ENCODE assay signal across 1 cellular context in genomic region chr19:48950830-48951519, GRCh38.
TF ChIP-seq lines count a peak whose summit lies in the region.

No MANE protein-coding gene starts in this region.

TF ChIP-seq in K562, 482 proteins besides CTCF, POLR2A, EP300 and RAD21:
- TF ChIP-seq NCOR1 (IDR thresholded peaks at IDR 0.05) (no peak), EP400 (IDR thresholded peaks at IDR 0.05) (0 out of 2 replicates have a peak, but pooled peaks have one; percentile 17), ZNF589 (CRISPR knock-in tag; IDR thresholded peaks at IDR 0.05; ENCODE audit: low read depth) (0 out of 2 replicates have a peak, but pooled peaks have one; percentile 27), SMARCE1 (IDR thresholded peaks at IDR 0.05) (0 out of 2 replicates have a peak, but pooled peaks have one; percentile 24), SNIP1 (IDR thresholded peaks at IDR 0.05; ENCODE audit: low read depth) (no peak), LEF1 (IDR thresholded peaks at IDR 0.05) (peak; percentile 40), GABPA (tag; conservative IDR thresholded peaks at IDR 0.05; ENCODE audit: low read depth) (peak; percentile 49; the same call in 1 of the 2 replicates), XRCC4 (IDR thresholded peaks at IDR 0.05; ENCODE audit: extremely low read depth, insufficient read depth, insufficient read length) (no peak), PTRF (tag; IDR thresholded peaks at IDR 0.05) (no peak; the same call in 1 of the 2 replicates), BMI1 (IDR thresholded peaks at IDR 0.05; ENCODE audit: low read length) (no peak), NCOA6 (IDR thresholded peaks at IDR 0.05) (no peak), USF1 (CRISPR knock-in tag; IDR thresholded peaks at IDR 0.05) (no peak), STAT6 (CRISPR knock-in tag; IDR thresholded peaks at IDR 0.05) (0 out of 2 replicates have a peak, but pooled peaks have one; percentile 4), ARID3A (IDR thresholded peaks at IDR 0.05; ENCODE audit: borderline replicate concordance, low read depth, low read length) (no peak), ZNF655 (CRISPR knock-in tag; IDR thresholded peaks at IDR 0.05) (no peak), CGGBP1 (CRISPR knock-in tag; IDR thresholded peaks at IDR 0.05) (no peak), POLR2H (tag; IDR thresholded peaks at IDR 0.05; ENCODE audit: low read depth) (no peak), BCOR (IDR thresholded peaks at IDR 0.05) (peak; percentile 80; the same call in 1 of the 2 replicates), ETV1 (tag; conservative IDR thresholded peaks at IDR 0.05; ENCODE audit: low read depth) (peak; percentile 86), ZNF444 (CRISPR knock-in tag; IDR thresholded peaks at IDR 0.05) (peak; percentile 53; the same call in 1 of the 2 replicates), ERF (CRISPR knock-in tag; IDR thresholded peaks at IDR 0.05) (0 out of 2 replicates have a peak, but pooled peaks have one; percentile 46), RCOR1 (IDR thresholded peaks at IDR 0.05; ENCODE audit: borderline replicate concordance in 1 of 2, low read depth in 2 of 2, low read length in 2 of 2) (peak in 1 of 2 experiments; percentile 7; a peak in 1 of 4 replicates), ZNF395 (CRISPR knock-in tag; IDR thresholded peaks at IDR 0.05) (peak; percentile 22; the same call in 1 of the 2 replicates), TGIF2 (CRISPR knock-in tag; IDR thresholded peaks at IDR 0.05) (no peak), DPF2 (IDR thresholded peaks at IDR 0.05) (peak; percentile 67), PKNOX1 (IDR thresholded peaks at IDR 0.05) (0 out of 2 replicates have a peak, but pooled peaks have one; percentile 6), ZNF717 (CRISPR knock-in tag; IDR thresholded peaks at IDR 0.05) (no peak), POLR3G (IDR thresholded peaks at IDR 0.05; ENCODE audit: extremely low read depth, insufficient read length, insufficient replicate concordance) (no peak), CBFB (CRISPR knock-in tag; IDR thresholded peaks at IDR 0.05) (no peak), BRF1 (IDR thresholded peaks at IDR 0.05; ENCODE audit: borderline replicate concordance, extremely low read depth, insufficient read length) (no peak), ZNF311 (CRISPR knock-in tag; IDR thresholded peaks at IDR 0.05) (peak; percentile 54; the same call in 1 of the 2 replicates), KLF6 (CRISPR knock-in tag; IDR thresholded peaks at IDR 0.05; ENCODE audit: borderline replicate concordance) (no peak), TCFL5 (CRISPR knock-in tag; conservative IDR thresholded peaks at IDR 0.05) (no peak), SMARCA4 (IDR thresholded peaks at IDR 0.05) (peak; percentile 56; the same call in 1 of the 2 replicates), FOSL1 (tag; conservative IDR thresholded peaks at IDR 0.05) (no peak), ZNF76 (CRISPR knock-in tag; IDR thresholded peaks at IDR 0.05; ENCODE audit: borderline replicate concordance) (no peak), ZNF140 (CRISPR knock-in tag; IDR thresholded peaks at IDR 0.05) (no peak), MNT (conservative IDR thresholded peaks at IDR 0.05) (peak; percentile 42 to 45; a peak in 3 of 4 replicates), FOXK2 (conservative IDR thresholded peaks at IDR 0.05 in 1 of 2, IDR thresholded peaks at IDR 0.05 in 1 of 2; ENCODE audit: low read depth in 2 of 2) (peak in 1 of 2 experiments; percentile 33; a peak in 1 of 4 replicates), BHLHE40 (IDR thresholded peaks at IDR 0.05; ENCODE audit: low read length) (0 out of 2 replicates have a peak, but pooled peaks have one; percentile 14), NR2C2 (CRISPR knock-in tag; IDR thresholded peaks at IDR 0.05) (no peak), NR2C2 (tag; IDR thresholded peaks at IDR 0.05) (no peak), HNRNPLL (IDR thresholded peaks at IDR 0.05; ENCODE audit: low read depth, low read length, poor library complexity, severe bottlenecking) (no peak), CCNT2 (IDR thresholded peaks at IDR 0.05; ENCODE audit: borderline replicate concordance, extremely low read depth, insufficient read length, low read depth, low read length) (no peak), MAX (CRISPR knock-in tag; IDR thresholded peaks at IDR 0.05) (peak; percentile 23; the same call in 1 of the 2 replicates), TCF7 (IDR thresholded peaks at IDR 0.05; ENCODE audit: borderline replicate concordance) (no peak), HCFC1 (IDR thresholded peaks at IDR 0.05; ENCODE audit: low read depth, low read length) (no peak), HNRNPK (IDR thresholded peaks at IDR 0.05; ENCODE audit: low read depth, low read length, poor library complexity, severe bottlenecking) (no peak), ZBTB9 (CRISPR knock-in tag; IDR thresholded peaks at IDR 0.05) (0 out of 2 replicates have a peak, but pooled peaks have one; percentile 17), CEBPG (CRISPR knock-in tag; IDR thresholded peaks at IDR 0.05) (no peak), CEBPG (tag; conservative IDR thresholded peaks at IDR 0.05 in 1 of 2, IDR thresholded peaks at IDR 0.05 in 1 of 2) (no peak), JUND (IDR thresholded peaks at IDR 0.05; ENCODE audit: borderline replicate concordance, low read depth, low read length) (no peak), JUND (tag; IDR thresholded peaks at IDR 0.05; ENCODE audit: borderline replicate concordance, low read depth, low read length) (no peak), LARP7 (IDR thresholded peaks at IDR 0.05) (no peak), POLR2AphosphoS2 (IDR thresholded peaks at IDR 0.05; ENCODE audit: low read length) (no peak), CREM (IDR thresholded peaks at IDR 0.05; ENCODE audit: low read depth) (no peak), NCOA1 (IDR thresholded peaks at IDR 0.05; ENCODE audit: low read depth) (no peak), GATAD2B (IDR thresholded peaks at IDR 0.05; ENCODE audit: borderline replicate concordance) (no peak), HMG20B (CRISPR knock-in tag; IDR thresholded peaks at IDR 0.05) (no peak), SMAD1 (IDR thresholded peaks at IDR 0.05; ENCODE audit: low read depth, low read length, partially characterized antibody) (no peak), ADNP (tag; IDR thresholded peaks at IDR 0.05) (0 out of 2 replicates have a peak, but pooled peaks have one; percentile 10)
